19 cellular contexts compared by ENCODE assay signal in the genomic region with DNA sequence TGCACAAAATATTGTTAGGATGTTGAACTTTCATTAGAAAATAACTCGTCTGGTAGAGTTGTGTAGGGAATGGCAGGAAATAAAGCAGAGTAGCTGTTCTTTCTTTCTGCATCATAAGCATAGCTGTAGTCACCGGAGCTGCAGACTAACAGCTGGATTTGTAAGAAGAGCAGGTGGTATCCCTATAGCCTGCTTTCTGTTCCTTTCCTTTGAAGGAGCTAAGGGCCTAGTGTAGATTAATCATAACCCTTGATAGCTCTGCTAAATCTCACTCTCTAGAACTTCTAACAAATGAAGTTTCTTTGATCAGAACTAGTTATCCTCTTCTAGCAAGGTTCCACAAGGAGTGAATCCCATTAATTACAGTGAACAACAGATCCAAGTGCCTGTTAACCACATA. TPM values are rescaled to one million over a fixed set of nuclear protein-coding genes. Genes with fewer than 3 reads are reported as not detected.
A peak's percentile ranks its signal among the peaks of the same experiment; 100 is the strongest.
DNase-seq lines count a peak whose midpoint lies in the region; ATAC-seq and TF ChIP-seq lines count a peak whose summit lies in the region.
"Had no signal": no experiment of that assay in that cellular context is flagged by ENCODE, and none has a peak within 500 bp of the region (broad histone marks: within the 10 kb centered on the region; RNA-seq: fewer than 3 reads in every experiment).

No MANE protein-coding gene starts in this region.

- H3K4me3 ChIP-seq in A673 (ENCODE audit: low read depth, low read length, poor library complexity, severe bottlenecking) (peak overlapping the region; percentile 55), ectodermal cell (ENCODE audit: insufficient read depth, low read depth, low read length) (peak overlapping the region; percentile 11), ovary (peak overlapping the region; percentile 1), testis (no peak overlapping the region)

- H3K27ac ChIP-seq in A673 (ENCODE audit: low read depth, low read length, poor library complexity, severe bottlenecking) = no peak overlapping the region
- no peak overlapping the region for H3K27ac ChIP-seq in ectodermal cell (ENCODE audit: insufficient read depth, low read depth, low read length, poor library complexity, severe bottlenecking)
- H3K27ac ChIP-seq in ovary = no peak overlapping the region
- H3K27ac ChIP-seq in testis = no peak overlapping the region
- H3K27ac ChIP-seq: KMS-11, vagina had no signal

- intact Hi-C loops in A673 (cut with micrococcal nuclease; ENCODE audit: unreplicated experiment) = loop anchor here (5.0 to 10.0 kb wide), 2 partner anchors 215 to 518 kb away; no protein-coding TSS in a partner anchor
- intact Hi-C loops in ovary (cut with DNase I) = no loop called here
- intact Hi-C loops in testis (cut with DNase I; ENCODE audit: low total_unique reads) = no loop called here

- TF ChIP-seq POLR2A in ovary (IDR thresholded peaks at IDR 0.05) = no peak
- no peak for TF ChIP-seq POLR2A in testis (IDR thresholded peaks at IDR 0.05)

- WGBS in ectodermal cell, 2 experiments = 56 to 60% methylated on average over 2 of the region's 2 CpGs
- WGBS in ovary, 3 donors = 34 to 52% (median 50%) methylated on average over 2 of the region's 2 CpGs
- WGBS in testis, 2 donors = 68 to 77% methylated on average over 2 of the region's 2 CpGs

- ATAC-seq in GM21737 (IDR thresholded peaks at IDR 0.05; ENCODE audit: unreplicated experiment) = no peak
- ATAC-seq: stimulated activated memory B cell treated with anti-CD40 and anti-IgM and Interleukin-4, amounts not matched to agents 10 μg/mL and 1 μg/mL and 100 μg/mL, for 72 hours had no signal

- peaks cover 22% of the 10 kb centered on the region for H3K4me1 ChIP-seq in A673 (ENCODE audit: insufficient read depth, low read length, poor library complexity, severe bottlenecking)
- H3K4me1 ChIP-seq in ectodermal cell (ENCODE audit: control insufficient read depth, insufficient read depth, low read length) = peaks cover 16% of the 10 kb centered on the region
- H3K4me1 ChIP-seq in ovary (ENCODE audit: insufficient read depth) = no peaks in the 10 kb centered on the region
- H3K4me1 ChIP-seq in testis = no peaks in the 10 kb centered on the region

- CTCF ChIA-PET in A673 (lab: Charles Lee) = no interaction called here

- POLR2A ChIA-PET in A673 (lab: Charles Lee; ENCODE audit: low non-redundant PET) = no interaction called here

- H3K27me3 ChIP-seq in A673 (replicated peaks; ENCODE audit: insufficient read depth, low read depth, low read length, poor library complexity) (no peaks in the 10 kb centered on the region), ectodermal cell (ENCODE audit: control insufficient read depth, insufficient read depth, low read length, poor library complexity, severe bottlenecking) (peaks cover 29% of the 10 kb centered on the region), ovary (no peaks in the 10 kb centered on the region), testis (no peaks in the 10 kb centered on the region)
- H3K27me3 ChIP-seq: vagina had no signal

- H3K36me3 ChIP-seq in A673 (ENCODE audit: insufficient read depth, low read length, poor library complexity, severe bottlenecking) (peaks cover 11% of the 10 kb centered on the region), ectodermal cell (ENCODE audit: control insufficient read depth, insufficient read depth, low read length) (no peaks in the 10 kb centered on the region), ovary (no peaks in the 10 kb centered on the region), testis (ENCODE audit: low read depth, missing control alignments) (no peaks in the 10 kb centered on the region)
- H3K36me3 ChIP-seq: vagina had no signal

- TF ChIP-seq CTCF in A673 (conservative IDR thresholded peaks at IDR 0.05; ENCODE audit: low read depth, low read length) = no peak
- no peak for TF ChIP-seq CTCF in ovary (IDR thresholded peaks at IDR 0.05)
- no peak for TF ChIP-seq CTCF in testis (IDR thresholded peaks at IDR 0.05)

- BruUV-seq in A673 (replicated peaks; lab: Mats Ljungman, UMichigan) = no TSS peak

- H3K9me3 ChIP-seq in A673 (ENCODE audit: low read depth, low read length, poor library complexity, severe bottlenecking) (no peaks in the 10 kb centered on the region), ectodermal cell (ENCODE audit: control insufficient read depth, low read length) (no peaks in the 10 kb centered on the region), ovary (no peaks in the 10 kb centered on the region), testis (no peaks in the 10 kb centered on the region)
- H3K9me3 ChIP-seq: vagina had no signal

- TF ChIP-seq EP300 in ovary (IDR thresholded peaks at IDR 0.05) = no peak

- DNase-seq in A673 (ENCODE audit: low spot score) (no peak), NCI-H146 treated with DMSO at 0.1 percent for 48 hours (lab: John Stamatoyannopoulos, UW; ENCODE audit: unreplicated experiment) (peak; percentile 70), ovary (no peak), NCI-H526 treated with DMSO at 0.1 percent for 48 hours (lab: John Stamatoyannopoulos, UW) (no peak), testis (no peak), hippocampal formation (lab: John Stamatoyannopoulos, UW) (no peak)
- DNase-seq: activated CD4-positive, alpha-beta T cell treated with anti-CD3 and anti-CD28 coated beads, Interleukin-2, amount 50 U/mL, for 48 hours; activated naive CD8-positive, alpha-beta T cell treated with anti-CD3 and anti-CD28 coated beads, Interleukin-2, amount 10 ng/mL, durations not matched to agents 7 days and 5 days; activated T-cell treated with anti-CD3 and anti-CD28 coated beads, Interleukin-2, amount 50 U/mL, for 24 hours; central memory CD4-positive, alpha-beta T cell; endodermal cell; kidney glomerular epithelial cell; stimulated activated CD4-positive, alpha-beta T cell treated with anti-CD3 and anti-CD28 coated beads, Interleukin-12 subunit alpha, Interleukin-12 subunit beta, amount 100 ng/mL, for 4 hours had no signal

RNA-seq across cellular contexts. Expression of a gene that starts 3.5 kb away (rescaled TPM):
- total RNA-seq in A673 (2021) (36.2 and 37.6 TPM in 2 replicates), ovary (1 to 10 TPM; 1.3 to 7.9 (median 5.0) TPM), testis (1 to 10 TPM; 1.8 to 2.0 TPM)
- 16.6 TPM for polyA plus RNA-seq in ectodermal cell (2013, experiment 1 of 4)
- polyA plus RNA-seq in ectodermal cell (2013, experiment 2 of 4) = 27.8 TPM
- 22.7 TPM for polyA plus RNA-seq in ectodermal cell (2013, experiment 3 of 4)
- 28.5 TPM for polyA plus RNA-seq in ectodermal cell (2013, experiment 4 of 4)
- polyA plus RNA-seq in ovary (10 to 100 TPM in 1 of 2 donors, under 1 TPM in 1; 0.97 to 11.7 TPM), testis (ENCODE audit: insufficient read depth, low read depth, low replicate concordance) (2.3 TPM)
- total RNA-seq: activated naive CD8-positive, alpha-beta T cell treated with anti-CD3 and anti-CD28 coated beads, Interleukin-2, amount 10 ng/mL, durations not matched to agents 7 days and 5 days; G401 had no signal

Comparison
In these comparisons a context has a peak if more than half of its experiments do, and no peak if none do; other contexts are left out.
1. H3K4me3 ChIP-seq: peak in A673 (single experiment), ectodermal cell (single experiment) and ovary (single experiment); none in testis (0 of 2).